9 cellular contexts compared by ENCODE assay signal in the genomic region with DNA sequence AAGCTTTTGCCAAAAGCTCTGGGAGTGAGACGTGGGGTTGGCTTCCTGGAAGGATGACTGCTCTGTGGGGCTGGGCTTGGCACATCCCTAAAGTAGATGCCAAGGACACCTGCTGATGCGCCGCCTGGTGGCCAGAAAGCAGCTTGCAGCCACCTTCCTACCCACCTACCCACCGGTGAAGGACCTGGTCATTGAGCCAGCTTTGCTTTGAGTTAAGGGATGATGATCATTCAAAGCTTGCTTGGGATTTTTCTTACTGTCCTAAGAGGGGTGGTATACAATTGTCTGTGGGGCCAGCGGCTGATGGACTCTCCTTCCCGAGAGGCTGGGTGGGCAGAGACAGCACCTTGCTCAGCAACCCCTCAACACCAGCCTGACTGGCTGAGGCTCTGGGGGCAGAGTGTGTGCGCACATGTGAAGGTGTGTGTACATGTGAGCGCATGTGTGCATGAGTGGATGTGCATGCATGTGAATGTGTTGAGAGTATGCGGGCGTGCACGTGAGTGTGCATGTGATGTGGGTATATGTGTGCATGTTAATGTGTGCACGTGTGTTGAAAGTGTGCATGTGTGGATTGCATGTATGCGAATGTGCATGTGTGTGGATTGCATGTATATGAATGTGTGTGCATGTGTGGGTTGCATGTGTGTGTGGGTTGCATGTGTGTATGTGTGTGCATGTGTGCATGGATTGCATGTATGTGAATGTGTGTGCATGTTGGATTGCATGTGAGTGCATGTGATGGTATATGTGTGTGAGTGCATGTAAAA. TPM values are rescaled to one million over a fixed set of nuclear protein-coding genes. Genes with fewer than 3 reads are reported as not detected.
DNase-seq lines count a peak whose midpoint lies in the region; ATAC-seq and TF ChIP-seq lines count a peak whose summit lies in the region.
"Had no signal": no experiment of that assay in that cellular context is flagged by ENCODE, and none has a peak within 500 bp of the region (broad histone marks: within the 10 kb centered on the region; RNA-seq: fewer than 3 reads in every experiment).

No MANE protein-coding gene starts in this region.

- no peak overlapping the region for H3K23ac ChIP-seq in mesendoderm (ENCODE audit: low read length)

- H2BK5ac ChIP-seq in mesendoderm (ENCODE audit: low read length), result no peak overlapping the region

- H3K4me3 ChIP-seq in coronary artery, result no peak overlapping the region
- no peak overlapping the region for H3K4me3 ChIP-seq in mesendoderm (ENCODE audit: low read length)

- H3K36me3 ChIP-seq in mesendoderm (ENCODE audit: control insufficient read depth, insufficient read depth, low read length), result no peaks in the 10 kb centered on the region

- H4K8ac ChIP-seq in mesendoderm (ENCODE audit: low read depth, low read length), result no peak overlapping the region

- H3K18ac ChIP-seq in mesendoderm (ENCODE audit: low read length), result no peak overlapping the region

- no peak overlapping the region for H3K56ac ChIP-seq in mesendoderm (ENCODE audit: low read length)

- H3K36me3 Mint-ChIP-seq in activated CD4-positive, alpha-beta T cell treated with anti-CD3 and anti-CD28 coated beads, Interleukin-2, amount 10 ng/mL, durations not matched to agents 7 days and 5 days (ENCODE audit: low read depth), result no peaks in the 10 kb centered on the region
- H3K36me3 Mint-ChIP-seq: activated naive CD8-positive, alpha-beta T cell had no signal

- DNase-seq in NCI-H1105 (lab: John Stamatoyannopoulos, UW) (peak; percentile 54), coronary artery (ENCODE audit: low spot score) (no peak), mesendoderm (peak; percentile 72), cortex of kidney (lab: John Stamatoyannopoulos, UW) (no peak)
- DNase-seq in activated CD4-positive, alpha-beta T cell treated with anti-CD3 and anti-CD28 coated beads, Interleukin-2, amount 10 ng/mL, durations not matched to agents 7 days and 5 days, result peak; percentile 45
- peak; percentile 40 to 44 for DNase-seq in stimulated activated CD8-positive, alpha-beta memory T cell treated with anti-CD3 and anti-CD28 coated beads, Interleukin-7, amount 100 ng/mL, for 1 hour (ENCODE audit: low read depth in 2 of 2)

- TF ChIP-seq CTCF in GM12872 (IDR thresholded peaks at IDR 0.05; ENCODE audit: insufficient read depth, low read depth, low read length), result peak; percentile 85
- TF ChIP-seq CTCF in coronary artery (IDR thresholded peaks at IDR 0.05), result peak; percentile 47

- no peak for ATAC-seq in HG02642 (IDR thresholded peaks at IDR 0.05; ENCODE audit: poor library complexity, unreplicated experiment)

- H3K9me3 Mint-ChIP-seq in activated CD4-positive, alpha-beta T cell treated with anti-CD3 and anti-CD28 coated beads, Interleukin-2, amount 10 ng/mL, durations not matched to agents 7 days and 5 days, result peaks cover 7% of the 10 kb centered on the region

- no peaks in the 10 kb centered on the region for H3K4me1 ChIP-seq in mesendoderm (ENCODE audit: control insufficient read depth, low read depth, low read length)

- no peak overlapping the region for H4K5ac ChIP-seq in mesendoderm (ENCODE audit: low read length)

- H2BK15ac ChIP-seq in mesendoderm (replicated peaks; ENCODE audit: low read depth), result no peak overlapping the region

- POLR2A ChIA-PET in activated CD4-positive, alpha-beta T cell treated with anti-CD3 and anti-CD28 coated beads, Interleukin-2, amount 10 ng/mL, durations not matched to agents 7 days and 5 days (lab: Charles Lee), result no interaction called here

- no peaks in the 10 kb centered on the region for H3K27me3 Mint-ChIP-seq in activated CD4-positive, alpha-beta T cell treated with anti-CD3 and anti-CD28 coated beads, Interleukin-2, amount 10 ng/mL, durations not matched to agents 7 days and 5 days

- H3K27ac ChIP-seq in coronary artery (no peak overlapping the region), mesendoderm (ENCODE audit: low read depth, low read length) (no peak overlapping the region)

- H3K4me1 Mint-ChIP-seq in activated CD4-positive, alpha-beta T cell treated with anti-CD3 and anti-CD28 coated beads, Interleukin-2, amount 10 ng/mL, durations not matched to agents 7 days and 5 days, result no peaks in the 10 kb centered on the region

- H3K79me2 ChIP-seq in mesendoderm (ENCODE audit: control insufficient read depth, insufficient read depth, low read length), result no peaks in the 10 kb centered on the region

- no peaks in the 10 kb centered on the region for H3K27me3 ChIP-seq in mesendoderm (ENCODE audit: insufficient read depth, low read length, poor library complexity)

- CTCF ChIA-PET in activated CD4-positive, alpha-beta T cell treated with anti-CD3 and anti-CD28 coated beads, Interleukin-2, amount 10 ng/mL, durations not matched to agents 7 days and 5 days (lab: Charles Lee), result interaction anchor here (0.9 to 1.1 kb wide), 2 partner anchors 11 to 13 kb away, joined by 4 to 5 read pairs; no protein-coding TSS in a partner anchor

- WGBS in mesendoderm (ENCODE audit: extremely low coverage, insufficient coverage, low lambda C conversion rate), result no CpG with 5 or more reads among the region's 13 CpGs

- no peak overlapping the region for H3K4me2 ChIP-seq in mesendoderm (ENCODE audit: low read length)

- no peak overlapping the region for H2BK120ac ChIP-seq in mesendoderm (ENCODE audit: low read depth, low read length)

- H3K79me1 ChIP-seq in mesendoderm (ENCODE audit: low read length), result no peaks in the 10 kb centered on the region

- H3K27ac Mint-ChIP-seq in activated CD4-positive, alpha-beta T cell treated with anti-CD3 and anti-CD28 coated beads, Interleukin-2, amount 10 ng/mL, durations not matched to agents 7 days and 5 days, result no peak overlapping the region
- H3K27ac Mint-ChIP-seq: activated naive CD8-positive, alpha-beta T cell had no signal

- H2AK5ac ChIP-seq in mesendoderm (ENCODE audit: low read length), result no peak overlapping the region

- no peak overlapping the region for H3K9ac ChIP-seq in mesendoderm (ENCODE audit: low read length)

- no peak overlapping the region for H3K4ac ChIP-seq in mesendoderm (ENCODE audit: low read depth, low read length)

- H3K4me3 Mint-ChIP-seq in activated CD4-positive, alpha-beta T cell treated with anti-CD3 and anti-CD28 coated beads, Interleukin-2, amount 10 ng/mL, durations not matched to agents 7 days and 5 days, result no peak overlapping the region
- H3K4me3 Mint-ChIP-seq: activated naive CD8-positive, alpha-beta T cell had no signal

RNA-seq across cellular contexts. Expression of a gene that starts 18.6 kb away (rescaled TPM):
- not detected for total RNA-seq in activated CD4-positive, alpha-beta T cell treated with anti-CD3 and anti-CD28 coated beads, Interleukin-2, amount 10 ng/mL, durations not matched to agents 7 days and 5 days
- polyA plus RNA-seq in mesendoderm (2013, experiment 1 of 2), result 0.49 TPM
- polyA plus RNA-seq in mesendoderm (2013, experiment 2 of 2), result 0.34 TPM

RNA-seq across cellular contexts. Expression of a gene that starts 32.0 kb away (rescaled TPM):
- 10 to 100 TPM; 30.8 to 36.1 TPM for total RNA-seq in activated CD4-positive, alpha-beta T cell treated with anti-CD3 and anti-CD28 coated beads, Interleukin-2, amount 10 ng/mL, durations not matched to agents 7 days and 5 days
- polyA plus RNA-seq in mesendoderm (2013, experiment 1 of 2), result 5.1 TPM
- 6.1 TPM for polyA plus RNA-seq in mesendoderm (2013, experiment 2 of 2)

RNA-seq across cellular contexts. Expression of a gene that starts 33.0 kb away (rescaled TPM):
- 10 to 100 TPM; 68.1 to 71.5 TPM for total RNA-seq in activated CD4-positive, alpha-beta T cell treated with anti-CD3 and anti-CD28 coated beads, Interleukin-2, amount 10 ng/mL, durations not matched to agents 7 days and 5 days
- polyA plus RNA-seq in mesendoderm (2013, experiment 1 of 2), result 21.0 TPM
- 20.4 TPM for polyA plus RNA-seq in mesendoderm (2013, experiment 2 of 2)

Comparison
In these comparisons a context has a peak if more than half of its experiments do, and no peak if none do; other contexts are left out.
1. DNase-seq: peak in NCI-H1105 (single experiment), activated CD4-positive, alpha-beta T cell treated with anti-CD3 and anti-CD28 coated beads, Interleukin-2, amount 10 ng/mL, durations not matched to agents 7 days and 5 days (single experiment), mesendoderm (single experiment) and stimulated activated CD8-positive, alpha-beta memory T cell treated with anti-CD3 and anti-CD28 coated beads, Interleukin-7, amount 100 ng/mL, for 1 hour (2 of 2); none in coronary artery (single experiment) and cortex of kidney (single experiment).